Comparison of ENCODE assay signal across 8 cellular contexts in the genomic region with DNA sequence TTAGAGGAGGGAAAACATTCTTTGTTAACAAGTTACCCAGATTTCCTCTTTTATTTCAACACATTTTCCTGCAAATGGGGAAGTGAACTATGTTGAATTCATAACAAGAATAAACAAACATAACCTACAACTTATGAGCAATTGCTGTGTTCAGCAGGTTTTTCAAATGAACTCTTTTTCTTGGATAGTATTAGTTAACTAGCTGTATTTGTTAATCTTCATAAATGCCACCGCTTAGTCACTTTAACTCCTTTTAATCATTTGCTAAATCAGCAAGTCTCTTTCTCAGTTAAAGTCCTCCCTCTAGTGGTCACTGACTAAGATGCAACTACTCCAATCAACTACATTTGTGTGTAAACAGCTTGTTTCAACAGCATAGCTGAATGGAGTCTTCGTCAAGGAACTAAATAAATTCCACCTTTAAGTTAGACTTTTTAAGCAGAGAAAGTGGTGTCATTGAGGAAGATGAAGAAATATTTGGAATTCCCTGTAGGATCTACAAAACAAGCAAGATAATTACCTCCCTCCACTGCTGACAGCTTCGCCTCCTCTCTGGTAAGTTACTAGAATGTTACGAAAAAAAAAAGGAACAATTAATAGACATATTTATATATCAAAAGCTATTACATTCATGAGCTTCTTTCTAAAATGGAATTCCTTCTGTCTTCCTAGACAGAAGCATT.
DNase-seq lines count a peak whose midpoint lies in the region; ATAC-seq and TF ChIP-seq lines count a peak whose summit lies in the region.

No MANE protein-coding gene starts in this region.

- TF ChIP-seq CTCF in AG09309 (IDR thresholded peaks at IDR 0.05; ENCODE audit: control insufficient read depth, insufficient read depth, low read depth, low read length, missing control alignments) = peak; percentile 70
- TF ChIP-seq CTCF in WERI-Rb-1 (IDR thresholded peaks at IDR 0.05; ENCODE audit: low read depth, low read length) = peak; percentile 46; the same call in 1 of the 2 replicates
- peak; percentile 91 for TF ChIP-seq CTCF in left ventricle myocardium inferior (IDR thresholded peaks at IDR 0.05; ENCODE audit: borderline replicate concordance)

- H3K27ac ChIP-seq in WERI-Rb-1 (no peak overlapping the region), left ventricle myocardium inferior (replicated peaks) (no peak overlapping the region)

- no peaks in the 10 kb centered on the region for H3K27me3 ChIP-seq in WERI-Rb-1 (ENCODE audit: insufficient read depth, low read depth, severe bottlenecking)
- H3K27me3 ChIP-seq in left ventricle myocardium inferior (ENCODE audit: low read depth) = no peaks in the 10 kb centered on the region

- peaks cover 8% of the 10 kb centered on the region for H3K4me1 ChIP-seq in left ventricle myocardium inferior

- H3K9me3 ChIP-seq in WERI-Rb-1 (ENCODE audit: severe bottlenecking) (no peaks in the 10 kb centered on the region), left ventricle myocardium inferior (replicated peaks) (no peaks in the 10 kb centered on the region)

- intact Hi-C loops in left ventricle myocardium inferior (cut with micrococcal nuclease) = no loop called here

- ATAC-seq in GM18502 (IDR thresholded peaks at IDR 0.05; ENCODE audit: poor library complexity, unreplicated experiment) (peak; percentile 89), HG02840 (IDR thresholded peaks at IDR 0.05; ENCODE audit: low FRiP score, unreplicated experiment) (peak; percentile 68)

- no peaks in the 10 kb centered on the region; the same call in none of the 2 replicates for H3K36me3 ChIP-seq in WERI-Rb-1
- no peaks in the 10 kb centered on the region for H3K36me3 ChIP-seq in left ventricle myocardium inferior

- no peak overlapping the region for H3K4me3 ChIP-seq in AG09309 (ENCODE audit: control insufficient read depth, low read depth, low read length)
- H3K4me3 ChIP-seq in WERI-Rb-1 (ENCODE audit: low read depth, low read length) = no peak overlapping the region
- H3K4me3 ChIP-seq in left ventricle myocardium inferior = no peak overlapping the region
- no peak overlapping the region for H3K4me3 ChIP-seq in skeletal muscle cell (ENCODE audit: low read depth, low read length)

- peak; percentile 58 for DNase-seq in AG09309 (ENCODE audit: low read depth)
- DNase-seq in NCI-H128 (lab: John Stamatoyannopoulos, UW; ENCODE audit: unreplicated experiment) = peak; percentile 33
- DNase-seq in WERI-Rb-1 = no peak
- DNase-seq in left ventricle myocardium inferior = no peak
- DNase-seq in skeletal muscle cell (ENCODE audit: low read depth) = peak; percentile 40
- DNase-seq in HK-2 (ENCODE audit: unreplicated experiment) = no peak

Comparison
In these comparisons a context has a peak if more than half of its experiments do, and no peak if none do; other contexts are left out.
1. DNase-seq: peak in AG09309 (single experiment), NCI-H128 (single experiment) and skeletal muscle cell (single experiment); none in WERI-Rb-1 (single experiment), left ventricle myocardium inferior (single experiment) and HK-2 (single experiment).
2. Peak in every context shown above with its lines, with median percentiles within 50 percentile points of each other: CTCF ChIP-seq.